25 cellular contexts compared by ENCODE assay signal in genomic region chr14:30813182-30813581, GRCh38.
"Had no signal": no experiment of that assay in that cellular context is flagged by ENCODE, and none has a peak within 500 bp of the region (broad histone marks: within the 10 kb centered on the region; RNA-seq: fewer than 3 reads in every experiment).

No MANE protein-coding gene starts in this region.

- DNase-seq: MV-4-11, NCI-H1048, NCI-H1105, NCI-H1417, NCI-H1436 treated with DMSO at 0.1 percent for 48 hours, NCI-H1694, NCI-H1930, NCI-H2081, NCI-H2107, NCI-H2171, NCI-H226, NCI-H446, NCI-H510A, NCI-H524 treated with DMSO at 0.1 percent for 48 hours, NCI-H69, NCI-H774, Right ventricle myocardium superior, RPMI8226, SIG-M5 had no signal

- H3K4me1 ChIP-seq: SJSA1 had no signal

- H3K27ac ChIP-seq: HL-60, KMS-11, SJSA1, SK-N-MC had no signal

- H3K9ac ChIP-seq: KMS-11 had no signal

- FAIRE-seq: HTR-8/SVneo, RCC 7860 had no signal

- H3K4me2 ChIP-seq: KMS-11 had no signal

- H3K36me3 ChIP-seq: SJSA1 had no signal

- H3K9me3 ChIP-seq: SJSA1 had no signal

- H3K4me3 ChIP-seq: SJSA1, SK-N-MC had no signal
